Comparison of ENCODE assay signal across 18 cellular contexts in the genomic region with DNA sequence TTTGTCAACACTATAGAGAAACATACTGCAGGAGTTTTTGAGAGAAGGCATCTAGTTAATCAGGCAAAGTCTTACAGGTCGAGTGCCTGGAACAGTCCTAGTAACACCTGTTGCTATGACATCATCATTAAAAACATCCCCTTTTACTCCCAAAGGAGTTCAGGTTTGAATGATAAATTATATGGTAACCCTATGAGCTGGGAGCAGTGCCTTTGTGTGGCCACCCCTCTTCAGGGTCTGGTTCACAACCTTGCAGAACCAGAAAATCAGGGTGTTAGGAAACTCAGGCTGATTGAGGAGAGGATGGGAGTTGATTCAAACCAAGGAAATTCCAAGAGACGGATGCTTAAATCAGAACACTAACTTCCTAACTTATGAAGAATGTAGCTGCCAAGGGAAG.
"Had no signal": no experiment of that assay in that cellular context is flagged by ENCODE, and none has a peak within 500 bp of the region (broad histone marks: within the 10 kb centered on the region; RNA-seq: fewer than 3 reads in every experiment).

No MANE protein-coding gene starts in this region.

- H3K4me3 ChIP-seq: body of pancreas, colonic mucosa, tibial nerve had no signal

- H3K27ac Mint-ChIP-seq: activated CD4-positive, alpha-beta memory T cell treated with anti-CD3 and anti-CD28 coated beads, Interleukin-2, amount 10 ng/mL, durations not matched to agents 7 days and 5 days; activated naive CD4-positive, alpha-beta T cell treated with anti-CD3 and anti-CD28 coated beads, Interleukin-2, amount 50 U/mL, for 24 hours; natural killer cell; stimulated activated naive B cell treated with anti-CD40 and anti-IgM and Interleukin-4, amounts not matched to agents 10 μg/mL and 1 μg/mL and 100 μg/mL, for 72 hours; WTC11 had no signal

- H3K27me3 ChIP-seq: body of pancreas, colonic mucosa, neutrophil, tibial nerve had no signal

- H3K36me3 Mint-ChIP-seq: natural killer cell had no signal

- DNase-seq: activated CD4-positive, alpha-beta memory T cell treated with anti-CD3 and anti-CD28 coated beads, Interleukin-2, amount 10 ng/mL, durations not matched to agents 7 days and 5 days; activated CD4-positive, alpha-beta T cell treated with anti-CD3 and anti-CD28 coated beads for 4 hours; activated effector memory CD4-positive, alpha-beta T cell treated with anti-CD3 and anti-CD28 coated beads, Interleukin-2, amount 50 U/mL, for 16 hours; activated T-cell treated with anti-CD3 and anti-CD28 coated beads, Interleukin-2, amount 50 U/mL, for 48 hours; body of pancreas; central memory CD4-positive, alpha-beta T cell; colonic mucosa; foreskin fibroblast; hippocampal formation; kidney; mesendoderm; natural killer cell; retina; stimulated activated naive B cell treated with anti-CD40 and anti-IgM and Interleukin-4, amounts not matched to agents 10 μg/mL and 1 μg/mL and 100 μg/mL, for 72 hours had no signal

- H3K27me3 Mint-ChIP-seq: activated CD4-positive, alpha-beta memory T cell treated with anti-CD3 and anti-CD28 coated beads, Interleukin-2, amount 10 ng/mL, durations not matched to agents 7 days and 5 days; stimulated activated naive B cell treated with anti-CD40 and anti-IgM and Interleukin-4, amounts not matched to agents 10 μg/mL and 1 μg/mL and 100 μg/mL, for 72 hours had no signal

- H3K27ac ChIP-seq: body of pancreas, colonic mucosa, neutrophil, tibial nerve had no signal

- H3K9me3 Mint-ChIP-seq: activated naive CD4-positive, alpha-beta T cell treated with anti-CD3 and anti-CD28 coated beads, Interleukin-2, amount 50 U/mL, for 24 hours; natural killer cell had no signal

- H3K9me3 ChIP-seq: body of pancreas, colonic mucosa, neutrophil had no signal

- H3K4me3 Mint-ChIP-seq: activated CD4-positive, alpha-beta memory T cell treated with anti-CD3 and anti-CD28 coated beads, Interleukin-2, amount 10 ng/mL, durations not matched to agents 7 days and 5 days; activated naive CD4-positive, alpha-beta T cell treated with anti-CD3 and anti-CD28 coated beads, Interleukin-2, amount 50 U/mL, for 24 hours; natural killer cell; stimulated activated naive B cell treated with anti-CD40 and anti-IgM and Interleukin-4, amounts not matched to agents 10 μg/mL and 1 μg/mL and 100 μg/mL, for 72 hours; WTC11 had no signal

- H3K36me3 ChIP-seq: colonic mucosa had no signal

- ATAC-seq: body of pancreas; natural killer cell; stimulated activated naive B cell treated with anti-CD40 and anti-IgM and Interleukin-4, amounts not matched to agents 10 μg/mL and 1 μg/mL and 100 μg/mL, for 72 hours; WTC11 had no signal

- H3K4me1 Mint-ChIP-seq: activated CD4-positive, alpha-beta memory T cell treated with anti-CD3 and anti-CD28 coated beads, Interleukin-2, amount 10 ng/mL, durations not matched to agents 7 days and 5 days; activated naive CD4-positive, alpha-beta T cell treated with anti-CD3 and anti-CD28 coated beads, Interleukin-2, amount 50 U/mL, for 24 hours; natural killer cell; stimulated activated naive B cell treated with anti-CD40 and anti-IgM and Interleukin-4, amounts not matched to agents 10 μg/mL and 1 μg/mL and 100 μg/mL, for 72 hours had no signal
